ENCODE assay signal across 1 cellular context in the genomic region with DNA sequence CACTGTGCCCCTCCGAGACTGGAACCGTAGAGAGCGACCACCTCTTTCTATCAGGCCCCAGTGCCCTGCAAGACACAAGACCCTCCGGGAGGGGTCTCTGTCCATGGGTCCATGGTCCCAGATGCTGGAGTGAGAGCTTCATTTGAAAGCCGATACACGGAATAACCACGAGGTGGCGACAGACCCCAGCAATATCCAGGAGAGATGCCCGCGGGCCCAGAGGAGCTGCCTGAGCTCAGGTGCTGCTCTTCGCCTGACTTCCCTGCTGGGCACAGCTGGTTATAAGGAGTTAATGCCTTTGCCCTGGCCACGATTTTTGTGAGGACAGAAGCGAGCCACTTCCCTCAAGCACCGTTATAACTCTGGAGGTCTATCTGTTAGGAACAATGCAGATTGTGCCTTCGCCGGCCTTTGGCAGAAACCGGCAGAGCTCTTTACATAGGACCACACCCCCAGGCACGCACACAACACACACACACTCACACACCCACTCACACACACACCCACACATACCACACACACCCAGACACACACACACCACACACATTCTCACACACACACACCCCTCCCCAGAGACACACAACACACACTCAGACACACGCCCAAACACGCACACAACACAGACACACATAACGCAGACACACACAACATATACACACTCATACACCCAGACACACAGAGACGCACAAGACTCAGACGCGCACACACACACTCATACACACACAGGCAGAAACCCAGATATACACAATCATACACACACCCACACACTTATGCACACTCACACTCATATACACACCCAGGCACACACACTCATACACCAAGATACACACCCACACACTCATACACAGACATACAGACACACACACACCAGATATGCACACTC.
TF ChIP-seq lines count a peak whose summit lies in the region.

No MANE protein-coding gene starts in this region.

TF ChIP-seq in GM23338, 12 proteins besides CTCF, POLR2A, EP300 and RAD21 (continued from another document):
- TF ChIP-seq, protein P1, sequence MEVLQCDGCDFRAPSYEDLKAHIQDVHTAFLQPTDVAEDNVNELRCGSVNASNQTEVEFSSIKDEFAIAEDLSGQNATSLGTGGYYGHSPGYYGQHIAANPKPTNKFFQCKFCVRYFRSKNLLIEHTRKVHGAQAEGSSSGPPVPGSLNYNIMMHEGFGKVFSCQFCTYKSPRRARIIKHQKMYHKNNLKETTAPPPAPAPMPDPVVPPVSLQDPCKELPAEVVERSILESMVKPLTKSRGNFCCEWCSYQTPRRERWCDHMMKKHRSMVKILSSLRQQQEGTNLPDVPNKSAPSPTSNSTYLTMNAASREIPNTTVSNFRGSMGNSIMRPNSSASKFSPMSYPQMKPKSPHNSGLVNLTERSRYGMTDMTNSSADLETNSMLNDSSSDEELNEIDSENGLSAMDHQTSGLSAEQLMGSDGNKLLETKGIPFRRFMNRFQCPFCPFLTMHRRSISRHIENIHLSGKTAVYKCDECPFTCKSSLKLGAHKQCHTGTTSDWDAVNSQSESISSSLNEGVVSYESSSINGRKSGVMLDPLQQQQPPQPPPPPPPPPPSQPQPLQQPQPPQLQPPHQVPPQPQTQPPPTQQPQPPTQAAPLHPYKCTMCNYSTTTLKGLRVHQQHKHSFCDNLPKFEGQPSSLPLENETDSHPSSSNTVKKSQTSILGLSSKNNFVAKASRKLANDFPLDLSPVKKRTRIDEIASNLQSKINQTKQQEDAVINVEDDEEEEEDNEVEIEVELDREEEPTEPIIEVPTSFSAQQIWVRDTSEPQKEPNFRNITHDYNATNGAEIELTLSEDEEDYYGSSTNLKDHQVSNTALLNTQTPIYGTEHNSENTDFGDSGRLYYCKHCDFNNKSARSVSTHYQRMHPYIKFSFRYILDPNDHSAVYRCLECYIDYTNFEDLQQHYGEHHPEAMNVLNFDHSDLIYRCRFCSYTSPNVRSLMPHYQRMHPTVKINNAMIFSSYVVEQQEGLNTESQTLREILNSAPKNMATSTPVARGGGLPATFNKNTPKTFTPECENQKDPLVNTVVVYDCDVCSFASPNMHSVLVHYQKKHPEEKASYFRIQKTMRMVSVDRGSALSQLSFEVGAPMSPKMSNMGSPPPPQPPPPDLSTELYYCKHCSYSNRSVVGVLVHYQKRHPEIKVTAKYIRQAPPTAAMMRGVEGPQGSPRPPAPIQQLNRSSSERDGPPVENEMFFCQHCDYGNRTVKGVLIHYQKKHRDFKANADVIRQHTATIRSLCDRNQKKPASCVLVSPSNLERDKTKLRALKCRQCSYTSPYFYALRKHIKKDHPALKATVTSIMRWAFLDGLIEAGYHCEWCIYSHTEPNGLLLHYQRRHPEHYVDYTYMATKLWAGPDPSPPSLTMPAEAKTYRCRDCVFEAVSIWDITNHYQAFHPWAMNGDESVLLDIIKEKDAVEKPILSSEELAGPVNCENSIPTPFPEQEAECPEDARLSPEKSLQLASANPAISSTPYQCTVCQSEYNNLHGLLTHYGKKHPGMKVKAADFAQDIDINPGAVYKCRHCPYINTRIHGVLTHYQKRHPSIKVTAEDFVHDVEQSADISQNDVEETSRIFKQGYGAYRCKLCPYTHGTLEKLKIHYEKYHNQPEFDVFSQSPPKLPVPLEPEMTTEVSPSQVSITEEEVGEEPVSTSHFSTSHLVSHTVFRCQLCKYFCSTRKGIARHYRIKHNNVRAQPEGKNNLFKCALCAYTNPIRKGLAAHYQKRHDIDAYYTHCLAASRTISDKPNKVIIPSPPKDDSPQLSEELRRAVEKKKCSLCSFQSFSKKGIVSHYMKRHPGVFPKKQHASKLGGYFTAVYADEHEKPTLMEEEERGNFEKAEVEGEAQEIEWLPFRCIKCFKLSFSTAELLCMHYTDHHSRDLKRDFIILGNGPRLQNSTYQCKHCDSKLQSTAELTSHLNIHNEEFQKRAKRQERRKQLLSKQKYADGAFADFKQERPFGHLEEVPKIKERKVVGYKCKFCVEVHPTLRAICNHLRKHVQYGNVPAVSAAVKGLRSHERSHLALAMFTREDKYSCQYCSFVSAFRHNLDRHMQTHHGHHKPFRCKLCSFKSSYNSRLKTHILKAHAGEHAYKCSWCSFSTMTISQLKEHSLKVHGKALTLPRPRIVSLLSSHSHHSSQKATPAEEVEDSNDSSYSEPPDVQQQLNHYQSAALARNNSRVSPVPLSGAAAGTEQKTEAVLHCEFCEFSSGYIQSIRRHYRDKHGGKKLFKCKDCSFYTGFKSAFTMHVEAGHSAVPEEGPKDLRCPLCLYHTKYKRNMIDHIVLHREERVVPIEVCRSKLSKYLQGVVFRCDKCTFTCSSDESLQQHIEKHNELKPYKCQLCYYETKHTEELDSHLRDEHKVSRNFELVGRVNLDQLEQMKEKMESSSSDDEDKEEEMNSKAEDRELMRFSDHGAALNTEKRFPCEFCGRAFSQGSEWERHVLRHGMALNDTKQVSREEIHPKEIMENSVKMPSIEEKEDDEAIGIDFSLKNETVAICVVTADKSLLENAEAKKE (CRISPR knock-in tag; IDR thresholded peaks at IDR 0.05) = peak; percentile 30
- TF ChIP-seq ZNF331 (CRISPR knock-in tag; IDR thresholded peaks at IDR 0.05; ENCODE audit: low read depth) (no peak), ZNF114 (CRISPR knock-in tag; IDR thresholded peaks at IDR 0.05) (no peak), CREB1 (CRISPR knock-in tag; IDR thresholded peaks at IDR 0.05; ENCODE audit: low read depth) (no peak), NANOG (IDR thresholded peaks at IDR 0.05; ENCODE audit: borderline replicate concordance) (no peak), EZH2 (IDR thresholded peaks at IDR 0.05; ENCODE audit: low read depth, unreplicated experiment) (no peak), EZH2phosphoT487 (IDR thresholded peaks at IDR 0.05; ENCODE audit: unreplicated experiment) (no peak)
- TF ChIP-seq, protein P2, sequence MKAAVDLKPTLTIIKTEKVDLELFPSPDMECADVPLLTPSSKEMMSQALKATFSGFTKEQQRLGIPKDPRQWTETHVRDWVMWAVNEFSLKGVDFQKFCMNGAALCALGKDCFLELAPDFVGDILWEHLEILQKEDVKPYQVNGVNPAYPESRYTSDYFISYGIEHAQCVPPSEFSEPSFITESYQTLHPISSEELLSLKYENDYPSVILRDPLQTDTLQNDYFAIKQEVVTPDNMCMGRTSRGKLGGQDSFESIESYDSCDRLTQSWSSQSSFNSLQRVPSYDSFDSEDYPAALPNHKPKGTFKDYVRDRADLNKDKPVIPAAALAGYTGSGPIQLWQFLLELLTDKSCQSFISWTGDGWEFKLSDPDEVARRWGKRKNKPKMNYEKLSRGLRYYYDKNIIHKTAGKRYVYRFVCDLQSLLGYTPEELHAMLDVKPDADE (IDR thresholded peaks at IDR 0.05) = no peak
